ENCODE assay signal across 1 cellular context in genomic region chr5:55402199-55402598, GRCh38.
TF ChIP-seq lines count a peak whose summit lies in the region.

No MANE protein-coding gene starts in this region.

TF ChIP-seq in SK-N-SH, 30 proteins besides CTCF, POLR2A, EP300 and RAD21 (continued from another document):
- TF ChIP-seq IRF3 (IDR thresholded peaks at IDR 0.05; ENCODE audit: low read depth, low read length): no peak
- no peak for TF ChIP-seq GATA2 (CRISPR knock-in tag; IDR thresholded peaks at IDR 0.05)
- TF ChIP-seq YY1 (IDR thresholded peaks at IDR 0.05; ENCODE audit: low read depth): no peak
- TF ChIP-seq NRF1 (IDR thresholded peaks at IDR 0.05; ENCODE audit: low read depth, low read length): no peak
